Comparison of ENCODE assay signal across 8 cellular contexts in genomic region chr12:121238604-121239334, GRCh38. TPM values are rescaled to one million over a fixed set of nuclear protein-coding genes. Genes with fewer than 3 reads are reported as not detected.
A peak's percentile ranks its signal among the peaks of the same experiment; 100 is the strongest.
DNase-seq lines count a peak whose midpoint lies in the region; ATAC-seq and TF ChIP-seq lines count a peak whose summit lies in the region.

No MANE protein-coding gene starts in this region.

- intact Hi-C loops in A673 (cut with micrococcal nuclease; ENCODE audit: unreplicated experiment) = no loop called here
- intact Hi-C loops in thyroid gland (cut with DNase I) = no loop called here

- peak overlapping the region; percentile 9; the same call in 1 of the 2 replicates for H3K9ac ChIP-seq in HUES48 (ENCODE audit: low read depth, low read length)

- POLR2A ChIA-PET in A673 (lab: Charles Lee; ENCODE audit: low non-redundant PET) = interaction anchor here (0.6 kb wide), 1 partner anchor 72 kb away, joined by 7 read pairs; no protein-coding TSS in a partner anchor

- H3K4me3 ChIP-seq in A673 (ENCODE audit: low read depth, low read length, poor library complexity, severe bottlenecking) (no peak overlapping the region), HUES48 (ENCODE audit: low read depth, low read length) (no peak overlapping the region), thyroid gland (replicated peaks in 1 of 3) (no peak overlapping the region)

- peak overlapping the region; percentile 19 for H3K27ac ChIP-seq in A673 (ENCODE audit: low read depth, low read length, poor library complexity, severe bottlenecking)
- peak overlapping the region; percentile 90 for H3K27ac ChIP-seq in HUES48 (ENCODE audit: low read depth, low read length)
- H3K27ac ChIP-seq in thyroid gland = no peak overlapping the region

- H3K27me3 ChIP-seq in A673 (replicated peaks; ENCODE audit: insufficient read depth, low read depth, low read length, poor library complexity) (no peaks in the 10 kb centered on the region), HUES48 (ENCODE audit: control insufficient read depth, insufficient read depth, low read length) (no peaks in the 10 kb centered on the region), thyroid gland (no peaks in the 10 kb centered on the region)

- WGBS in thyroid gland, 2 donors = 69 to 73% methylated on average over 5 to 7 of the region's 7 CpGs

- CTCF ChIA-PET in A673 (lab: Charles Lee) = no interaction called here

- H3K9me3 ChIP-seq in A673 (ENCODE audit: low read depth, low read length, poor library complexity, severe bottlenecking) (no peaks in the 10 kb centered on the region), HUES48 (ENCODE audit: control insufficient read depth, insufficient read depth, low read length) (no peaks in the 10 kb centered on the region), thyroid gland (no peaks in the 10 kb centered on the region)

- DNase-seq in A673 (ENCODE audit: low spot score) = no peak
- peak; percentile 87 for DNase-seq in SHP77 treated with DMSO at 0.1 percent for 48 hours (lab: John Stamatoyannopoulos, UW)
- DNase-seq in left lobe of liver (ENCODE audit: low spot score) = no peak
- no peak for DNase-seq in thyroid gland
- DNase-seq in activated CD4-positive, CD25-positive, alpha-beta regulatory T cell (lab: John Stamatoyannopoulos, UW) = no peak

- H3K36me3 ChIP-seq in A673 (ENCODE audit: insufficient read depth, low read length, poor library complexity, severe bottlenecking) = peaks cover 7% of the 10 kb centered on the region
- peaks cover 12% of the 10 kb centered on the region for H3K36me3 ChIP-seq in HUES48 (ENCODE audit: control insufficient read depth, insufficient read depth, low read length)
- peaks cover under 1 to 3% of the 10 kb centered on the region in 2 donors for H3K36me3 ChIP-seq in thyroid gland

- ATAC-seq in left lobe of liver (peak; percentile 3), HG02973 (IDR thresholded peaks at IDR 0.05; ENCODE audit: unreplicated experiment) (no peak), HG03460 (IDR thresholded peaks at IDR 0.05; ENCODE audit: unreplicated experiment) (no peak)

- no peaks in the 10 kb centered on the region for H3K4me1 ChIP-seq in A673 (ENCODE audit: insufficient read depth, low read length, poor library complexity, severe bottlenecking)
- H3K4me1 ChIP-seq in HUES48 (ENCODE audit: control insufficient read depth, insufficient read depth, low read length) = peaks cover 20% of the 10 kb centered on the region
- H3K4me1 ChIP-seq in thyroid gland = no peaks in the 10 kb centered on the region

- BruUV-seq in A673 (replicated peaks; lab: Mats Ljungman, UMichigan) = no TSS peak

- TF ChIP-seq POLR2A in thyroid gland (IDR thresholded peaks at IDR 0.05) = no peak

- TF ChIP-seq CTCF in A673 (conservative IDR thresholded peaks at IDR 0.05; ENCODE audit: low read depth, low read length) (no peak), thyroid gland (IDR thresholded peaks at IDR 0.05) (no peak)

RNA-seq across cellular contexts. Expression of gene P2RX4, which starts 28.8 kb away (rescaled TPM):
- total RNA-seq in A673 (2021) = 7.6 and 9.9 TPM in 2 replicates
- 11.6 TPM for total RNA-seq in left lobe of liver
- 10 to 100 TPM; 36.8 to 87.3 (median 56.1) TPM for total RNA-seq in thyroid gland

RNA-seq across cellular contexts. Expression of gene CAMKK2, which starts 57.7 kb away (rescaled TPM):
- total RNA-seq in A673 (2021) (33.0 and 41.6 TPM in 2 replicates), left lobe of liver (28.8 TPM), thyroid gland (10 to 100 TPM; 34.1 to 38.4 (median 36.3) TPM)

Comparison
In these comparisons a context has a peak if more than half of its experiments do, and no peak if none do; other contexts are left out.
1. H3K27ac ChIP-seq: peak in A673 (single experiment) and HUES48 (single experiment); none in thyroid gland (0 of 3).